7 cellular contexts compared by ENCODE assay signal in the genomic region with DNA sequence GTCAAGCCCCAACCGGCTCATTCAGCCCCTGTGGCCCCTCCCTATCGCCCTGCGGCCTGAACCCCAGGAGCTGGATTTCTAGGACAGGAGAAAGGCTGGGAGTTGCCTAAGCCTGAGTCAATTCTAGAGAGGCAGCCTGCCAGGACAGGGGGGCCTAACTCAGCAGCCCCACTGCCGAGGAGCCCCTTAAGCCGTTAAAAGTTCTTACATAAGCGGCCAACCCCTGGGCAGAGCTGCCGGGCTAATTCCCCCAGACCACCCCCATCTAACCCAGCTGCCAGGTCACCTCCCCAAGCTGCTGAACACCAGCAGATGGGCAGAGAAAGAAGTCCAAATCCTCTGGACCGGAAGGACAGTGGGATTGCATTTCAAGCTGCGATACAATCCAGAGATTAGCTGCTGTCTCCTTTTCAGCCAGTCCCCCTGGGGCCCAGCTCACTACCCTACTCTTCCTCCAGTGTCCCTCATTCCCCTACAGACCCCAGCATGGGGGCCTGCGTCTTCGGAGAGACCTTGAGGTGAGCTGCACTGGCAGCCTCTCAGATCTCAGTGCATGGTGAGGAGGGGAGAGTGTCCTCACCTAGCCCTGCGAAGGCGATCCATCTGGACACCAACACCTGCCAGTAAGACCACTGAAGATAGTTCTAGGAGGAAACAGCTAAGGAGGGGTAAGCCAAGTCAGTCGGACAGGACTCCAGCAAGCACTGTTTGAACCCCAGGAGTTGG. TPM values are rescaled to one million over a fixed set of nuclear protein-coding genes. Genes with fewer than 3 reads are reported as not detected.
DNase-seq lines count a peak whose midpoint lies in the region; ATAC-seq and TF ChIP-seq lines count a peak whose summit lies in the region.

No MANE protein-coding gene starts in this region.

- H3K36me3 ChIP-seq in PC-3 (ENCODE audit: low read depth, low read length) (no peaks in the 10 kb centered on the region), ovary (no peaks in the 10 kb centered on the region)

- peak overlapping the region; percentile 82 for H3K4me3 Mint-ChIP-seq in endothelial cell (ENCODE audit: unreplicated experiment)

- peaks cover 21% of the 10 kb centered on the region for H3K27me3 Mint-ChIP-seq in endothelial cell (ENCODE audit: unreplicated experiment)

- H3F3A ChIP-seq in PC-3 (ENCODE audit: low read length, unreplicated experiment): no peaks in the 10 kb centered on the region

- POLR2A ChIA-PET in PC-3 (lab: Charles Lee; ENCODE audit: unreplicated experiment): interaction anchor here (0.6 kb wide), 1 partner anchor 110 kb away, joined by 5 read pairs; no protein-coding TSS in a partner anchor

- peaks cover 25% of the 10 kb centered on the region for H3K79me2 ChIP-seq in PC-3 (ENCODE audit: low read length)

- H3K4me1 ChIP-seq in PC-3 (ENCODE audit: insufficient read depth, low read length): peaks cover 17% of the 10 kb centered on the region
- H3K4me1 ChIP-seq in ovary (ENCODE audit: insufficient read depth): peaks cover 8% of the 10 kb centered on the region

- peak overlapping the region; percentile 96 for H3K4me2 ChIP-seq in PC-3 (ENCODE audit: low read length)

- H3K9me2 ChIP-seq in PC-3 (replicated peaks; ENCODE audit: low read length): no peaks in the 10 kb centered on the region

- peaks cover 6% of the 10 kb centered on the region; the same call in 1 of the 2 replicates for H4K20me1 ChIP-seq in PC-3 (ENCODE audit: low read length)

- in situ Hi-C loops in GM13977 (cut with MboI; ENCODE audit: low pct_unique_long_range_greater_than_20kb, low sequenced_read_pairs, unreplicated experiment): no loop called here

- no peaks in the 10 kb centered on the region for H3K9me3 ChIP-seq in PC-3 (ENCODE audit: low read length)
- H3K9me3 ChIP-seq in ovary: no peaks in the 10 kb centered on the region

- no peaks in the 10 kb centered on the region for H3K9me3 Mint-ChIP-seq in endothelial cell (ENCODE audit: unreplicated experiment)

- DNase-seq in GM13977 (ENCODE audit: low spot score) (peak; percentile 34), PC-3 (no peak), endothelial cell (ENCODE audit: low spot score) (no peak), ovary (peak; percentile 59 to 73 (median 62)), GOT3 (lab: John Stamatoyannopoulos, UW) (no peak)
- DNase-seq in stimulated activated naive CD4-positive, alpha-beta T cell treated with Interleukin-2 at 50 U/mL for 16 hours (lab: John Stamatoyannopoulos, UW): no peak

- H3K4me1 Mint-ChIP-seq in endothelial cell (ENCODE audit: unreplicated experiment): peaks cover 11% of the 10 kb centered on the region

- no peak for TF ChIP-seq EP300 in ovary (IDR thresholded peaks at IDR 0.05)

- intact Hi-C loops in PC-3 (cut with micrococcal nuclease) (no loop called here), ovary (cut with DNase I) (loop anchor here in 1 of 4 donors (10.0 kb wide), 1 partner anchor 46 kb away; a partner anchor contains a TSS)

- TF ChIP-seq CTCF in GM13977 (IDR thresholded peaks at IDR 0.05; ENCODE audit: extremely low read depth, insufficient read depth, missing control alignments) (no peak), PC-3 (conservative IDR thresholded peaks at IDR 0.05; ENCODE audit: low read depth, low read length) (no peak), endothelial cell (IDR thresholded peaks at IDR 0.05; ENCODE audit: unreplicated experiment) (no peak), ovary (IDR thresholded peaks at IDR 0.05) (no peak)

- H2AFZ ChIP-seq in PC-3 (ENCODE audit: low read length): peak overlapping the region; percentile 87

- peak overlapping the region; percentile 76 for H3K4me3 ChIP-seq in PC-3 (ENCODE audit: low read length)
- H3K4me3 ChIP-seq in ovary: peak overlapping the region; percentile 72

- peak overlapping the region; percentile 35 for H3K9ac ChIP-seq in PC-3 (ENCODE audit: low read length)

- H3K27me3 ChIP-seq in PC-3 (ENCODE audit: low read length) (no peaks in the 10 kb centered on the region), ovary (no peaks in the 10 kb centered on the region)

- peak overlapping the region; percentile 24 for H3K27ac Mint-ChIP-seq in endothelial cell (ENCODE audit: unreplicated experiment)

- CTCF ChIA-PET in PC-3 (lab: Charles Lee): no interaction called here

- no peak for ATAC-seq in PC-3
- ATAC-seq in GM21360 (IDR thresholded peaks at IDR 0.05; ENCODE audit: unreplicated experiment): no peak

- H3K27ac ChIP-seq in PC-3 (ENCODE audit: low read length) (no peak overlapping the region), ovary (peak overlapping the region; percentile 74 to 93)

- 20 to 28% (median 21%) methylated on average over 14 of the region's 14 CpGs for WGBS in ovary, 3 donors

- TF ChIP-seq POLR2A in ovary (IDR thresholded peaks at IDR 0.05): no peak

- TSS peak; percentile 55 for BruUV-seq in PC-3 (replicated peaks; lab: Mats Ljungman, UMichigan)

- H3K36me3 Mint-ChIP-seq in endothelial cell (ENCODE audit: low read depth, unreplicated experiment): no peaks in the 10 kb centered on the region

RNA-seq across cellular contexts. Expression of a gene that starts 0.9 kb away (rescaled TPM):
- total RNA-seq in PC-3 (2014; rRNA removed) (128 and 142 TPM in 2 replicates), endothelial cell (ENCODE audit: unreplicated experiment) (7.5 TPM), ovary (10 to 100 TPM; 10.3 to 66.9 (median 41.4) TPM)
- 10 to 100 TPM; 16.5 to 23.3 TPM for polyA plus RNA-seq in ovary

RNA-seq across cellular contexts. Expression of a gene that starts 46.8 kb away (rescaled TPM):
- total RNA-seq in PC-3 (2014; rRNA removed) (25.7 and 29.1 TPM in 2 replicates), endothelial cell (ENCODE audit: unreplicated experiment) (13.1 TPM), ovary (10 to 100 TPM; 10.2 to 69.7 (median 32.9) TPM)
- polyA plus RNA-seq in ovary: 10 to 100 TPM; 18.7 to 39.0 TPM

RNA-seq across cellular contexts. Expression of a gene that starts 47.4 kb away (rescaled TPM):
- 0.36 and 0.69 TPM in 2 replicates for total RNA-seq in PC-3 (2014; rRNA removed)
- 10.8 TPM for total RNA-seq in endothelial cell (ENCODE audit: unreplicated experiment)
- 1 to 10 TPM in 3 of 7 donors, under 1 TPM in 4; 0.11 to 1.1 (median 0.74) TPM for total RNA-seq in ovary
- 1 to 10 TPM in 1 of 2 donors, under 1 TPM in 1; 0.17 to 1.2 TPM for polyA plus RNA-seq in ovary

Comparison
In these comparisons a context has a peak if more than half of its experiments do, and no peak if none do; other contexts are left out.
1. DNase-seq: peak in GM13977 (single experiment) and ovary (5 of 5); none in PC-3 (single experiment), endothelial cell (single experiment), GOT3 (single experiment) and stimulated activated naive CD4-positive, alpha-beta T cell treated with Interleukin-2 at 50 U/mL for 16 hours (single experiment).